Comparison of ENCODE assay signal across 17 cellular contexts in the genomic region with DNA sequence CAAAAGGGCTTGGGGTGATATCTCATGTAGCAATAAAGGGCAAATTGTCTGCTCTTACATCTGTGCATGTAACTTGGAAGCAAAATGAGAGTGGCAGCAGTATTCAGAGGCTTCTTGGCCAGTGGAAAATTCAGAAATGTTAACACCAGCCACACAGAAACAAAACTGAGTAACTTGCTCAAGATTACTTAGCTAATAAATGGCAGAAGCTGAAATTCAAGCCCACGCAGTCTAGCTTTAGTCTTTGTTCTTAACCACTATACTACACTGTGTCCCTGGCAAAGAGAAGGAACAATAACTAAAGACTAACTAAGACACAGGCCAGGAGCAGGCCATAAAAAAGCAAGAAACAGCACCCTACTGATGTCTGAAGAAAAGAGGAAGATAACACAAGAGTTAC.
A peak's percentile ranks its signal among the peaks of the same experiment; 100 is the strongest.
DNase-seq lines count a peak whose midpoint lies in the region; ATAC-seq and FAIRE-seq lines count a peak whose summit lies in the region.
"Had no signal": no experiment of that assay in that cellular context is flagged by ENCODE, and none has a peak within 500 bp of the region (broad histone marks: within the 10 kb centered on the region; RNA-seq: fewer than 3 reads in every experiment).

No MANE protein-coding gene starts in this region.

- no peak overlapping the region for H3K4me3 Mint-ChIP-seq in activated naive CD8-positive, alpha-beta T cell treated with anti-CD3 and anti-CD28 coated beads for 36 hours
- no peak overlapping the region for H3K4me3 Mint-ChIP-seq in stimulated activated memory B cell treated with anti-CD40 and anti-IgM and Interleukin-4, amounts not matched to agents 10 μg/mL and 1 μg/mL and 100 μg/mL, for 72 hours

- H3K27me3 Mint-ChIP-seq in activated naive CD8-positive, alpha-beta T cell treated with anti-CD3 and anti-CD28 coated beads for 36 hours = no peaks in the 10 kb centered on the region
- H3K27me3 Mint-ChIP-seq in stimulated activated memory B cell treated with anti-CD40 and anti-IgM and Interleukin-4, amounts not matched to agents 10 μg/mL and 1 μg/mL and 100 μg/mL, for 72 hours = no peaks in the 10 kb centered on the region

- H3K4me1 Mint-ChIP-seq in activated naive CD8-positive, alpha-beta T cell treated with anti-CD3 and anti-CD28 coated beads for 36 hours = peaks cover 30% of the 10 kb centered on the region
- peaks cover 26% of the 10 kb centered on the region for H3K4me1 Mint-ChIP-seq in stimulated activated memory B cell treated with anti-CD40 and anti-IgM and Interleukin-4, amounts not matched to agents 10 μg/mL and 1 μg/mL and 100 μg/mL, for 72 hours

- DNase-seq in GM19239 (ENCODE audit: insufficient read length, low spot score) = no peak
- no peak for DNase-seq in activated naive CD8-positive, alpha-beta T cell treated with anti-CD3 and anti-CD28 coated beads for 36 hours
- no peak for DNase-seq in activated CD8-positive, alpha-beta memory T cell treated with anti-CD3 and anti-CD28 coated beads for 24 hours
- DNase-seq in NCI-H2196 treated with DMSO at 0.1 percent for 48 hours (lab: John Stamatoyannopoulos, UW; ENCODE audit: unreplicated experiment) = no peak
- DNase-seq: activated T-cell treated with anti-CD3 and anti-CD28 coated beads, Interleukin-2, amount 50 U/mL, for 1 hour; DMS153; KG1; mammary epithelial cell; NCI-H2227 treated with DMSO at 0.1 percent for 48 hours; SHP77 treated with DMSO at 0.1 percent for 48 hours; T-helper 2 cell; testis had no signal

- peaks cover 2% of the 10 kb centered on the region for H3K9me3 Mint-ChIP-seq in activated naive CD8-positive, alpha-beta T cell treated with anti-CD3 and anti-CD28 coated beads for 36 hours
- no peaks in the 10 kb centered on the region for H3K9me3 Mint-ChIP-seq in stimulated activated memory B cell treated with anti-CD40 and anti-IgM and Interleukin-4, amounts not matched to agents 10 μg/mL and 1 μg/mL and 100 μg/mL, for 72 hours

- ATAC-seq in HG02981 (IDR thresholded peaks at IDR 0.05; ENCODE audit: unreplicated experiment) (peak; percentile 47), HG03045 (IDR thresholded peaks at IDR 0.05; ENCODE audit: unreplicated experiment) (no peak)
- ATAC-seq in stimulated activated memory B cell treated with anti-CD40 and anti-IgM and Interleukin-4, amounts not matched to agents 10 μg/mL and 1 μg/mL and 100 μg/mL, for 72 hours = no peak
- ATAC-seq: activated CD4-positive, CD25-positive, alpha-beta regulatory T cell treated with anti-CD3 and anti-CD28 coated beads, Interleukin-2, amount 50 U/mL, for 24 hours had no signal

- peak overlapping the region; percentile 54 for H3K27ac Mint-ChIP-seq in activated naive CD8-positive, alpha-beta T cell treated with anti-CD3 and anti-CD28 coated beads for 36 hours
- H3K27ac Mint-ChIP-seq in stimulated activated memory B cell treated with anti-CD40 and anti-IgM and Interleukin-4, amounts not matched to agents 10 μg/mL and 1 μg/mL and 100 μg/mL, for 72 hours = peak overlapping the region; percentile 11

- peak; percentile 78 for FAIRE-seq in GM19239 (lab: Jason Lieb, UNC)
- FAIRE-seq: colon had no signal

- peaks cover 37% of the 10 kb centered on the region for H3K36me3 Mint-ChIP-seq in activated naive CD8-positive, alpha-beta T cell treated with anti-CD3 and anti-CD28 coated beads for 36 hours
- H3K36me3 Mint-ChIP-seq in stimulated activated memory B cell treated with anti-CD40 and anti-IgM and Interleukin-4, amounts not matched to agents 10 μg/mL and 1 μg/mL and 100 μg/mL, for 72 hours = peaks cover 23% of the 10 kb centered on the region
